ENCODE assay signal across 9 cellular contexts in the genomic region with DNA sequence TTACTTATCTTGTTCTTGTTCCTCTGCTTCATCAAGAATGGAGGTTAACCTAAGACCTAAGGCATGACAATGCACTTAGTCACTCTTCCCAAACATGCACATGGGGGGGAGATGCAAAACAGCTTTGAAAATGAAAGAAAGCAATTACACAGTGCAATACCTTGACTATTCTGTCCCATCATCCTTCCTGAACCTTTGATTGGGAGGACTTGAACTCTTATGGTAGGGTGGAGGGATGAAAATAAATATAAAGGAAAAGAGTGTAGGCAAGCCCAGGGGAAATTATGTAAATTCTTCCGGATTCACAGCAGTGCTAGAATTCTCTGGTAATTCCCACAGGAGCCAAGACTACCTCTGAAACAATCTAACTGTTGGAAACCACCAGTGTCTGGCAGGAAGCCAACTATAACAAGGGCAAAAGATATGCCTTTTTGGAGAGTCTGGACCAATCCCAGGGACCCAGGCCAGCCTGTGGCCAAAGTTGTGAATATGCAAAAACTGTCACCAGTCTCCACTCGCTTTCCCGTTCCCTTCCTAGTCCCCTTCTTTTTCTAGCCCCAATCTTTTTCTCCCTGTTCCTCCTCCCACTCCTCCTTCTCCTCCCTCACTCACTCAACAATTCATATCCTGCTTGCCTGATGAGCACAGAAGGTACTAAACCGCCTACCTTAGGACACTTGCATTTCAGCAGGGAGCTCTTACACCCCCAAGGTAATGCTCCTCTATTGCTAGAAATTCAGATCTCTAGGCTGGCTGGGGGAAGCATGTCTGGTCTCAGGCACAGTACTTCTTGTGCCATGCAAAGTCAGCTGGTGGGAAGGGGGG. TPM values are rescaled to one million over a fixed set of nuclear protein-coding genes. Genes with fewer than 3 reads are reported as not detected.
DNase-seq lines count a peak whose midpoint lies in the region; ATAC-seq and TF ChIP-seq lines count a peak whose summit lies in the region.
"Had no signal": no experiment of that assay in that cellular context is flagged by ENCODE, and none has a peak within 500 bp of the region (broad histone marks: within the 10 kb centered on the region; RNA-seq: fewer than 3 reads in every experiment).

No MANE protein-coding gene starts in this region.

- intact Hi-C loops in PC-9 (cut with micrococcal nuclease; ENCODE audit: unreplicated experiment) = loop anchor here (2.0 to 5.0 kb wide), 3 partner anchors 16 to 276 kb away; partner anchors contain the start of gene PAX6

- H3K36me3 ChIP-seq in PC-9 (ENCODE audit: low read depth) (peaks cover 6% of the 10 kb centered on the region; the same call in 1 of the 2 replicates), smooth muscle cell (ENCODE audit: low read depth) (no peaks in the 10 kb centered on the region)

- H4K20me1 ChIP-seq in PC-9 (ENCODE audit: insufficient read depth) (peaks cover 14% of the 10 kb centered on the region), smooth muscle cell (ENCODE audit: low read depth) (peaks cover 14% of the 10 kb centered on the region)

- peak overlapping the region; percentile 74 for H3K27ac ChIP-seq in PC-9
- H3K27ac ChIP-seq in smooth muscle cell (ENCODE audit: low read depth) = peak overlapping the region; percentile 54

- H3K4me3 ChIP-seq in PC-9 = peak overlapping the region; percentile 43; the same call in 1 of the 2 replicates
- peak overlapping the region; percentile 11 for H3K4me3 ChIP-seq in smooth muscle cell

- H3F3A ChIP-seq in PC-9 (ENCODE audit: insufficient read depth, low read depth) (peaks cover 31% of the 10 kb centered on the region), smooth muscle cell (ENCODE audit: low read depth) (peaks cover 5% of the 10 kb centered on the region)

- H2AFZ ChIP-seq in PC-9 (peak overlapping the region; percentile 52; the same call in 1 of the 2 replicates), smooth muscle cell (ENCODE audit: low read depth) (no peak overlapping the region)

- WGBS in smooth muscle cell (ENCODE audit: low lambda C conversion rate) = 31% methylated on average over 4 of the region's 4 CpGs

- H3K4me2 ChIP-seq in PC-9 (peak overlapping the region; percentile 73), smooth muscle cell (peak overlapping the region; percentile 79)

- H3K4me1 ChIP-seq in PC-9 (replicated peaks; ENCODE audit: insufficient read depth) (peaks cover 45% of the 10 kb centered on the region), smooth muscle cell (ENCODE audit: low read depth) (peaks cover 12% of the 10 kb centered on the region)

- H3K9me3 ChIP-seq in PC-9 (ENCODE audit: insufficient read depth, low read depth) (no peaks in the 10 kb centered on the region), smooth muscle cell (replicated peaks; ENCODE audit: low read depth) (no peaks in the 10 kb centered on the region)

- no peak for ATAC-seq in GM19035 (IDR thresholded peaks at IDR 0.05; ENCODE audit: unreplicated experiment)

- BruUV-seq in PC-9 (replicated peaks; lab: Mats Ljungman, UMichigan) = no TSS peak

- TF ChIP-seq POLR2A in erythroblast (IDR thresholded peaks at IDR 0.05; ENCODE audit: low read length) = no peak

- H3K27me3 ChIP-seq in PC-9 (ENCODE audit: insufficient read depth, low read depth) (no peaks in the 10 kb centered on the region), smooth muscle cell (ENCODE audit: low read depth) (no peaks in the 10 kb centered on the region)

- peak; percentile 22 for DNase-seq in activated CD4-positive, alpha-beta T cell treated with anti-CD3 and anti-CD28 coated beads for 48 hours
- DNase-seq in activated CD4-positive, alpha-beta T cell treated with anti-CD3 and anti-CD28 coated beads, Interleukin-2, amount 50 U/mL, for 1 hour = no peak
- DNase-seq in HEK293T (ENCODE audit: extremely low spot score) (peak; percentile 44), PC-9 (peak; percentile 76 to 89), erythroblast (lab: John Stamatoyannopoulos, UW) (peak; percentile 14 to 36), smooth muscle cell (lab: John Stamatoyannopoulos, UW; ENCODE audit: unreplicated experiment) (no peak), midbrain (lab: John Stamatoyannopoulos, UW) (no peak)
- DNase-seq: activated naive CD8-positive, alpha-beta T cell treated with anti-CD3 and anti-CD28 coated beads, Interleukin-2, amount 10 ng/mL, durations not matched to agents 7 days and 5 days had no signal

- TF ChIP-seq CTCF in PC-9 (conservative IDR thresholded peaks at IDR 0.05) (no peak), smooth muscle cell (IDR thresholded peaks at IDR 0.05; ENCODE audit: borderline replicate concordance, insufficient read depth, poor library complexity, severe bottlenecking) (no peak)

- POLR2A ChIA-PET in HEK293T (lab: Yijun Ruan, JAX) = no interaction called here
- POLR2A ChIA-PET in PC-9 (lab: Charles Lee; ENCODE audit: unreplicated experiment) = interaction anchor here (0.6 kb wide), 1 partner anchor 73 kb away, joined by 13 read pairs; no protein-coding TSS in a partner anchor

- CTCF ChIA-PET in HEK293T (lab: Yijun Ruan, JAX) (interaction anchor here (1.7 kb wide), 1 partner anchor 16 kb away, joined by 3 read pairs; no protein-coding TSS in a partner anchor), PC-9 (lab: Charles Lee) (no interaction called here)

- H3K9me2 ChIP-seq in PC-9 (ENCODE audit: insufficient read depth) = no peaks in the 10 kb centered on the region

- H3K79me2 ChIP-seq in PC-9 (ENCODE audit: low read depth) (peaks cover 22% of the 10 kb centered on the region), smooth muscle cell (ENCODE audit: low read depth) (peaks cover 19% of the 10 kb centered on the region)

- H3K9ac ChIP-seq in smooth muscle cell (ENCODE audit: low read depth) = no peak overlapping the region

TF ChIP-seq in HEK293T, 16 proteins besides CTCF, POLR2A, EP300 and RAD21:
- TF ChIP-seq BHLHE40 (IDR thresholded peaks at IDR 0.05; ENCODE audit: borderline replicate concordance) (no peak), NFRKB (IDR thresholded peaks at IDR 0.05) (no peak), L3MBTL2 (conservative IDR thresholded peaks at IDR 0.05) (no peak), FOXA1 (IDR thresholded peaks at IDR 0.05) (no peak), LEF1 (IDR thresholded peaks at IDR 0.05; ENCODE audit: borderline replicate concordance) (no peak), FOXK2 (IDR thresholded peaks at IDR 0.05) (no peak), ELF4 (IDR thresholded peaks at IDR 0.05) (no peak), FOXM1 (IDR thresholded peaks at IDR 0.05; ENCODE audit: borderline replicate concordance) (no peak), ARNT (IDR thresholded peaks at IDR 0.05) (no peak)
- TF ChIP-seq, protein P1, sequence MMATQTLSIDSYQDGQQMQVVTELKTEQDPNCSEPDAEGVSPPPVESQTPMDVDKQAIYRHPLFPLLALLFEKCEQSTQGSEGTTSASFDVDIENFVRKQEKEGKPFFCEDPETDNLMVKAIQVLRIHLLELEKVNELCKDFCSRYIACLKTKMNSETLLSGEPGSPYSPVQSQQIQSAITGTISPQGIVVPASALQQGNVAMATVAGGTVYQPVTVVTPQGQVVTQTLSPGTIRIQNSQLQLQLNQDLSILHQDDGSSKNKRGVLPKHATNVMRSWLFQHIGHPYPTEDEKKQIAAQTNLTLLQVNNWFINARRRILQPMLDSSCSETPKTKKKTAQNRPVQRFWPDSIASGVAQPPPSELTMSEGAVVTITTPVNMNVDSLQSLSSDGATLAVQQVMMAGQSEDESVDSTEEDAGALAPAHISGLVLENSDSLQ (IDR thresholded peaks at IDR 0.05) = no peak

RNA-seq across cellular contexts. Expression of gene RCN1, which starts 2.5 kb away (rescaled TPM):
- 206 and 211 TPM in 2 replicates for total RNA-seq in PC-9 (2021)
- total RNA-seq in smooth muscle cell = 244 and 326 TPM in 2 replicates
- 310 and 372 TPM in 2 replicates for polyA plus RNA-seq in smooth muscle cell

Comparison
In these comparisons a context has a peak if more than half of its experiments do, and no peak if none do; other contexts are left out.
1. DNase-seq: peak in activated CD4-positive, alpha-beta T cell treated with anti-CD3 and anti-CD28 coated beads for 48 hours (single experiment), HEK293T (single experiment), PC-9 (2 of 2) and erythroblast (2 of 2); none in activated CD4-positive, alpha-beta T cell treated with anti-CD3 and anti-CD28 coated beads, Interleukin-2, amount 50 U/mL, for 1 hour (single experiment), smooth muscle cell (single experiment) and midbrain (single experiment).